28 cellular contexts compared by ENCODE assay signal in genomic region chr18:78650926-78651325, GRCh38.
"Had no signal": no experiment of that assay in that cellular context is flagged by ENCODE, and none has a peak within 500 bp of the region (broad histone marks: within the 10 kb centered on the region; RNA-seq: fewer than 3 reads in every experiment).

No MANE protein-coding gene starts in this region.

- DNase-seq: activated CD4-positive, alpha-beta memory T cell treated with anti-CD3 and anti-CD28 coated beads for 36 hours; activated CD4-positive, alpha-beta T cell treated with anti-CD3 and anti-CD28 coated beads for 36 hours; activated CD4-positive, alpha-beta T cell treated with anti-CD3 and anti-CD28 coated beads, Interleukin-2, amount 10 ng/mL, durations not matched to agents 24 days and 14 days; activated CD4-positive, CD25-positive, alpha-beta regulatory T cell; activated CD4-positive, CD25-positive, alpha-beta regulatory T cell treated with anti-CD3 and anti-CD28 coated beads, Interleukin-2, amount 50 U/mL, for 72 hours; activated CD8-positive, alpha-beta memory T cell treated with anti-CD3 and anti-CD28 coated beads, Interleukin-2, amount 10 ng/mL, durations not matched to agents 7 days and 5 days; activated CD8-positive, alpha-beta memory T cell treated with anti-CD3 and anti-CD28 coated beads, Interleukin-2, amount 50 U/mL, for 4 hours; activated CD8-positive, alpha-beta T cell treated with anti-CD3 and anti-CD28 coated beads, Interleukin-2, amount 10 ng/mL, durations not matched to agents 7 days and 5 days; activated gamma-delta T cell treated with Interleukin-2 at 50 U/mL for 16 hours; activated naive CD4-positive, alpha-beta T cell treated with anti-CD3 and anti-CD28 coated beads, Interleukin-2, amount 50 U/mL, for 16 hours; activated naive CD4-positive, alpha-beta T cell treated with Interleukin-2 at 50 U/mL for 16 hours; activated T-cell treated with anti-CD3 and anti-CD28 coated beads, Interleukin-2, amount 50 U/mL, for 1 hour; activated T-cell treated with anti-CD3 and anti-CD28 coated beads, Interleukin-2, amount 50 U/mL, for 48 hours; amniotic stem cell; anterior cingulate cortex; brain microvascular endothelial cell; cortex of kidney; dermis blood vessel endothelial cell; effector CD4-positive, alpha-beta T cell; effector memory CD8-positive, alpha-beta T cell; esophagus squamous epithelium; foreskin melanocyte; T-helper 2 cell had no signal

- H3K27ac ChIP-seq: brain microvascular endothelial cell, epithelial cell of prostate, esophagus squamous epithelium, gastroesophageal sphincter had no signal

- H3K4me3 ChIP-seq: esophagus squamous epithelium, gastroesophageal sphincter had no signal

- H3K4me3 Mint-ChIP-seq: activated CD4-positive, alpha-beta memory T cell treated with anti-CD3 and anti-CD28 coated beads for 36 hours; activated CD4-positive, alpha-beta T cell treated with anti-CD3 and anti-CD28 coated beads for 36 hours; activated CD4-positive, alpha-beta T cell treated with anti-CD3 and anti-CD28 coated beads, Interleukin-2, amount 10 ng/mL, durations not matched to agents 24 days and 14 days; activated CD8-positive, alpha-beta memory T cell treated with anti-CD3 and anti-CD28 coated beads, Interleukin-2, amount 10 ng/mL, durations not matched to agents 7 days and 5 days; activated CD8-positive, alpha-beta T cell treated with anti-CD3 and anti-CD28 coated beads, Interleukin-2, amount 10 ng/mL, durations not matched to agents 7 days and 5 days; activated naive CD8-positive, alpha-beta T cell; activated T-helper 1 cell treated with anti-CD3 and anti-CD28 coated beads, Interleukin-12 subunit alpha, Interleukin-12 subunit beta, Interleukin-2, Interleukin-4 antibody, amounts not matched to agents 30 ng/mL and 10 ng/mL and 1 ng/mL, durations not matched to agents 14 hours and 24 hours and 36 hours; effector memory CD8-positive, alpha-beta T cell had no signal

- H3K36me3 ChIP-seq: brain microvascular endothelial cell, esophagus squamous epithelium, gastroesophageal sphincter had no signal

- H3K4me1 ChIP-seq: esophagus squamous epithelium, gastroesophageal sphincter had no signal

- H3K27ac Mint-ChIP-seq: activated CD4-positive, alpha-beta memory T cell treated with anti-CD3 and anti-CD28 coated beads for 36 hours; activated CD4-positive, alpha-beta T cell treated with anti-CD3 and anti-CD28 coated beads for 36 hours; activated CD4-positive, alpha-beta T cell treated with anti-CD3 and anti-CD28 coated beads, Interleukin-2, amount 10 ng/mL, durations not matched to agents 24 days and 14 days; activated CD8-positive, alpha-beta memory T cell treated with anti-CD3 and anti-CD28 coated beads, Interleukin-2, amount 10 ng/mL, durations not matched to agents 7 days and 5 days; activated CD8-positive, alpha-beta T cell treated with anti-CD3 and anti-CD28 coated beads, Interleukin-2, amount 10 ng/mL, durations not matched to agents 7 days and 5 days; activated naive CD8-positive, alpha-beta T cell; activated T-helper 1 cell treated with anti-CD3 and anti-CD28 coated beads, Interleukin-12 subunit alpha, Interleukin-12 subunit beta, Interleukin-2, Interleukin-4 antibody, amounts not matched to agents 30 ng/mL and 10 ng/mL and 1 ng/mL, durations not matched to agents 14 hours and 24 hours and 36 hours; activated T-helper 2 cell treated with anti-CD3 and anti-CD28 coated beads, Interferon-gamma antibody, Interleukin-2, Interleukin-4, amounts not matched to agents 10 μg/mL and 5 μg/mL and 100 μg/mL, durations not matched to agents 14 hours and 24 hours and 36 hours; effector memory CD8-positive, alpha-beta T cell had no signal

- H3K27me3 ChIP-seq: brain microvascular endothelial cell, esophagus squamous epithelium had no signal

- H3K4me1 Mint-ChIP-seq: activated CD4-positive, alpha-beta T cell treated with anti-CD3 and anti-CD28 coated beads for 36 hours; activated CD4-positive, alpha-beta T cell treated with anti-CD3 and anti-CD28 coated beads, Interleukin-2, amount 10 ng/mL, durations not matched to agents 24 days and 14 days; activated CD8-positive, alpha-beta memory T cell treated with anti-CD3 and anti-CD28 coated beads, Interleukin-2, amount 10 ng/mL, durations not matched to agents 7 days and 5 days had no signal

- H3K27me3 Mint-ChIP-seq: activated CD4-positive, alpha-beta memory T cell treated with anti-CD3 and anti-CD28 coated beads for 36 hours; activated CD4-positive, alpha-beta T cell treated with anti-CD3 and anti-CD28 coated beads, Interleukin-2, amount 10 ng/mL, durations not matched to agents 24 days and 14 days; activated CD8-positive, alpha-beta memory T cell treated with anti-CD3 and anti-CD28 coated beads, Interleukin-2, amount 10 ng/mL, durations not matched to agents 7 days and 5 days had no signal

- ATAC-seq: activated CD4-positive, alpha-beta T cell treated with anti-CD3 and anti-CD28 coated beads for 36 hours; activated CD8-positive, alpha-beta memory T cell treated with anti-CD3 and anti-CD28 coated beads, Interleukin-2, amount 10 ng/mL, durations not matched to agents 7 days and 5 days; activated CD8-positive, alpha-beta T cell treated with anti-CD3 and anti-CD28 coated beads, Interleukin-2, amount 10 ng/mL, durations not matched to agents 7 days and 5 days; effector memory CD8-positive, alpha-beta T cell; gastroesophageal sphincter had no signal
